ENCODE assay signal across 12 cellular contexts in genomic region chr3:138964264-138964663, GRCh38. TPM values are rescaled to one million over a fixed set of nuclear protein-coding genes. Genes with fewer than 3 reads are reported as not detected.
"Had no signal": no experiment of that assay in that cellular context is flagged by ENCODE, and none has a peak within 500 bp of the region (broad histone marks: within the 10 kb centered on the region; RNA-seq: fewer than 3 reads in every experiment).

No MANE protein-coding gene starts in this region.

- H3K9ac ChIP-seq: GM23248 had no signal

- H3K4me3 ChIP-seq: GM23248, HAP-1, K562 had no signal

- FAIRE-seq: HTR-8/SVneo, K562 had no signal

- H3K9me3 ChIP-seq: HAP-1 had no signal

- H3K4me1 ChIP-seq: HAP-1 had no signal

- ATAC-seq: HCT116, K562 had no signal

- H2AFZ ChIP-seq: GM23248 had no signal

- H3K27ac ChIP-seq: GM23248 had no signal

- DNase-seq: GM23248, GOT3, H7, HFFc6, IMR-90, KG1 had no signal

- H3K36me3 ChIP-seq: HAP-1 had no signal

RNA-seq across cellular contexts. Expression of gene FOXL2NB, which starts 17.2 kb away (rescaled TPM):
- total RNA-seq: HT-29 had no signal

RNA-seq across cellular contexts. Expression of gene FOXL2, which starts 17.3 kb away (rescaled TPM):
- total RNA-seq: HT-29, IMR-90 had no signal

RNA-seq across cellular contexts. Expression of gene PRR23A, which starts 41.8 kb away (rescaled TPM):
- total RNA-seq: GM23248, H4, H7, HFFc6, HT-29, IMR-90, K562 had no signal

RNA-seq across cellular contexts. Expression of gene PRR23B, which starts 56.5 kb away (rescaled TPM):
- total RNA-seq: GM23248, H4, H7, HFFc6, HT-29, IMR-90, K562 had no signal
